Comparison of ENCODE assay signal across 8 cellular contexts in genomic region chr12:13100610-13100881, GRCh38. TPM values are rescaled to one million over a fixed set of nuclear protein-coding genes. Genes with fewer than 3 reads are reported as not detected.
DNase-seq lines count a peak whose midpoint lies in the region; ATAC-seq and TF ChIP-seq lines count a peak whose summit lies in the region.

No MANE protein-coding gene starts in this region.

- H3K36me3 Mint-ChIP-seq in nephron progenitor cell (ENCODE audit: low read depth) = no peaks in the 10 kb centered on the region

- H3F3A ChIP-seq in Loucy (ENCODE audit: low read depth) = peaks cover 20% of the 10 kb centered on the region

- peaks cover 56% of the 10 kb centered on the region for H3K4me1 Mint-ChIP-seq in nephron progenitor cell

- H4K20me1 ChIP-seq in BLaER1 = no peaks in the 10 kb centered on the region
- H4K20me1 ChIP-seq in Loucy (ENCODE audit: insufficient read depth, low read length, poor library complexity, severe bottlenecking) = no peaks in the 10 kb centered on the region

- H3K9ac ChIP-seq in BLaER1 (peak overlapping the region; percentile 79), Loucy (ENCODE audit: low read depth, low read length, poor library complexity, severe bottlenecking) (peak overlapping the region; percentile 55)

- DNase-seq in dorsolateral prefrontal cortex = no peak
- no peak for DNase-seq in nephron progenitor cell
- DNase-seq in ecto neural progenitor cell (ENCODE audit: low spot score) = no peak
- no peak for DNase-seq in NCI-H1048 (lab: John Stamatoyannopoulos, UW)
- DNase-seq in NCI-H446 (lab: John Stamatoyannopoulos, UW) = no peak

- H3K27ac Mint-ChIP-seq in nephron progenitor cell = peak overlapping the region; percentile 100

- peaks cover 76% of the 10 kb centered on the region for H3K4me1 ChIP-seq in BLaER1
- H3K4me1 ChIP-seq in Loucy (ENCODE audit: insufficient read depth, low read length, poor library complexity, severe bottlenecking) = peaks cover 56% of the 10 kb centered on the region

- H3K27ac ChIP-seq in BLaER1 = peak overlapping the region; percentile 95
- peak overlapping the region; percentile 81 to 99 (median 96) for H3K27ac ChIP-seq in dorsolateral prefrontal cortex

- H3K27me3 Mint-ChIP-seq in nephron progenitor cell (ENCODE audit: low read depth, poor library complexity) = no peaks in the 10 kb centered on the region

- H3K9me3 ChIP-seq in BLaER1 (no peaks in the 10 kb centered on the region; the same call in 1 of the 2 replicates), Loucy (ENCODE audit: insufficient read depth, low read depth, low read length) (no peaks in the 10 kb centered on the region)

- H3K27me3 ChIP-seq in BLaER1 (no peaks in the 10 kb centered on the region), Loucy (ENCODE audit: insufficient read depth, low read length, poor library complexity, severe bottlenecking) (no peaks in the 10 kb centered on the region), dorsolateral prefrontal cortex (no peaks in the 10 kb centered on the region)

- intact Hi-C loops in dorsolateral prefrontal cortex (cut with DNase I) = loop anchor here in 1 of 2 donors (5.0 kb wide), 1 partner anchor 98 kb away; the partner anchor contains the start of gene HEBP1

- H2AFZ ChIP-seq in Loucy (ENCODE audit: low read length) = 0 out of 2 replicates have a peak overlapping the region, but pooled peaks have one; percentile 35

- H3K4me3 Mint-ChIP-seq in nephron progenitor cell = peak overlapping the region; percentile 82

- H3K79me2 ChIP-seq in Loucy (ENCODE audit: insufficient read depth, low read length) = no peaks in the 10 kb centered on the region

- H3K9me3 Mint-ChIP-seq in nephron progenitor cell = peaks cover 4% of the 10 kb centered on the region

- H3K36me3 ChIP-seq in BLaER1 (no peaks in the 10 kb centered on the region), Loucy (ENCODE audit: insufficient read depth, low read length) (no peaks in the 10 kb centered on the region)

- no peaks in the 10 kb centered on the region for H3K9me2 ChIP-seq in Loucy (replicated peaks; ENCODE audit: low read depth, low read length)

- H3K4me2 ChIP-seq in BLaER1 (peak overlapping the region; percentile 97), Loucy (ENCODE audit: low read depth, low read length, poor library complexity, severe bottlenecking) (peak overlapping the region; percentile 78)

- TF ChIP-seq CTCF in Loucy (conservative IDR thresholded peaks at IDR 0.05; ENCODE audit: low read length) (no peak), dorsolateral prefrontal cortex (IDR thresholded peaks at IDR 0.05 in 54 of 56, conservative IDR thresholded peaks at IDR 0.05 in 2 of 56; ENCODE audit: low read depth in 1 of 56, partially characterized antibody in 56 of 56) (no peak), nephron progenitor cell (IDR thresholded peaks at IDR 0.05) (no peak)

- no peak for ATAC-seq in GM19324 (IDR thresholded peaks at IDR 0.05; ENCODE audit: low FRiP score, unreplicated experiment)

- H3K4me3 ChIP-seq in BLaER1 (peak overlapping the region; percentile 48), Loucy (ENCODE audit: low read length, poor library complexity, severe bottlenecking) (peak overlapping the region; percentile 70), dorsolateral prefrontal cortex (peak overlapping the region; percentile 49 to 88 (median 70))

RNA-seq across cellular contexts. Expression of gene GSG1, which starts 2.9 kb away (rescaled TPM):
- under 1 TPM in 14 of 120 experiments, not detected in 106; 0.27 to 0.82 (median 0.45) TPM for total RNA-seq in dorsolateral prefrontal cortex

RNA-seq across cellular contexts. Expression of gene FAM234B, which starts 56.4 kb away (rescaled TPM):
- 100 to 1,000 TPM in 11 of 120 experiments, 10 to 100 TPM in 109; 32.8 to 110 (median 78.5) TPM for total RNA-seq in dorsolateral prefrontal cortex
